8 cellular contexts compared by ENCODE assay signal in the genomic region with DNA sequence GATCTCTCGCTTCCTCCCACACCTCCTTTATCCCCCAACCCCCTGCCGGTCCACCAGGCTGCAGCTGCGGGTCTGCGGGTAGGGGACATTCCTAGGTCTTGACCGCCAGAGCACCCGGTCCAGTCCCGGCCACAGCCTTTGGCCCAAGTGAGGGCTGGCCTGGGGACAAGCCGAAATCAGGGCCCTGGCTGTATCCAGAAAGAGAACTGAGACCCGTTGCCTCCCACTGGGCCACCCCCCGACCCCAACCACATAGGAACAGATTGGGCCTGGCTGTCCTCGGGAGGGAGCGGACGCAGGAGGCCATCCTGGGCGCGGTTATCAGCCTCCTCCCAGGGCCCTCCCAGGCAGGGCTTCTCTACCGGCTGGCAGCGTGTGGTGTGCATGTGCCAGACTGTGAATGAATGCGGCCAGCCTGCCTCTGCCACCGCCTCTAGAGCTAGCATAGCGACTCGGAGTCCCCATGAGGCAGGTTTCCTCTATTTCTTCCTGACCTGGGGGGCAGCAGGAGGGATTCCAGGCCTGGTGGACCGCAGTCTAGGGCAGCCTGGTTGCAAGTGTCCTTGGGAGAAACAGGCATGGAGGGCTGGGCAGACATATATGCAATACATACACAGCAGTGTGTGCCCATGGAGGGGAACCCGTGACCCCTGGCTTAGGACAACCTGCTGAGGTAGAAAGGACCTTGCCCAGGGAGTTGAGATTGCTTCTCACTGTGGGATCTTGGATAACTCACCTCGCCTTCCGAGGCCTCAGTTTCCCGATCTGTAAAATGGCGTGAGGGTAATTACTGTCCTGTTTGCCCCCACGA. TPM values are rescaled to one million over a fixed set of nuclear protein-coding genes. Genes with fewer than 3 reads are reported as not detected.
DNase-seq lines count a peak whose midpoint lies in the region; ATAC-seq and TF ChIP-seq lines count a peak whose summit lies in the region.

No MANE protein-coding gene starts in this region.

- in situ Hi-C loops in IMR-90 (cut with MboI; ENCODE audit: low sequenced_read_pairs): no loop called here

- peak overlapping the region; percentile 21 for H2AFZ ChIP-seq in IMR-90 (replicated peaks; ENCODE audit: low read length, poor library complexity)

- no peak overlapping the region for H2BK5ac ChIP-seq in IMR-90 (ENCODE audit: low read depth, low read length, poor library complexity, severe bottlenecking)

- peak overlapping the region in 9 of 11 experiments; percentile 57 to 94 (median 75); a peak in 18 of 22 replicates for H3K27ac ChIP-seq in BLaER1 treated with 17β-estradiol and CSF1 and Interleukin-3, amounts not matched to agents 10 nM and 100 nM
- no peak overlapping the region for H3K27ac ChIP-seq in IMR-90 (ENCODE audit: insufficient read depth, low read length)
- peak overlapping the region; percentile 11 to 90 (median 68) for H3K27ac ChIP-seq in heart left ventricle

- H2BK20ac ChIP-seq in IMR-90 (ENCODE audit: low read depth, low read length): no peak overlapping the region

- no peaks in the 10 kb centered on the region for H3K36me3 ChIP-seq in BLaER1 treated with 17β-estradiol and CSF1 and Interleukin-3, amounts not matched to agents 10 nM and 100 nM
- H3K36me3 ChIP-seq in IMR-90 (ENCODE audit: control insufficient read depth, insufficient read depth, low read length) (no peaks in the 10 kb centered on the region), heart left ventricle (no peaks in the 10 kb centered on the region)

- no peak overlapping the region for H3K23ac ChIP-seq in IMR-90 (ENCODE audit: low read depth, low read length)

- intact Hi-C loops in IMR-90 (cut with micrococcal nuclease): no loop called here
- intact Hi-C loops in heart left ventricle (cut with DNase I): no loop called here
- intact Hi-C loops in sciatic nerve (cut with DNase I): no loop called here

- no peak for TF ChIP-seq RAD21 in IMR-90 (IDR thresholded peaks at IDR 0.05; ENCODE audit: low read length)

- no peaks in the 10 kb centered on the region for H3K79me1 ChIP-seq in IMR-90 (ENCODE audit: low read depth in 1 of 2, low read length in 2 of 2)

- dilution Hi-C loops in IMR-90 (cut with HindIII; ENCODE audit: low sequenced_read_pairs, unreplicated experiment): no loop called here

- WGBS in IMR-90 (ENCODE audit: extremely low coverage in 2 of 2, insufficient read length in 1 of 2), 2 experiments: 36% methylated on average over 8 of the region's 28 CpGs; no CpG with 5 or more reads in 1 of the 2 experiments
- WGBS in heart left ventricle, 4 donors: 12 to 20% (median 16%) methylated on average over 24 to 28 of the region's 28 CpGs

- H2AK9ac ChIP-seq in IMR-90 (replicated peaks; ENCODE audit: low read depth, low read length, poor library complexity): no peak overlapping the region

- CTCF ChIA-PET in IMR-90 (lab: Yijun Ruan, JAX): no interaction called here

- H4K20me1 ChIP-seq in BLaER1 treated with 17β-estradiol and CSF1 and Interleukin-3, amounts not matched to agents 10 nM and 100 nM: peaks cover 0 to 52% (median 6%) of the 10 kb centered on the region in 11 experiments; a peak in 8 of 22 replicates
- no peaks in the 10 kb centered on the region for H4K20me1 ChIP-seq in IMR-90 (ENCODE audit: insufficient read depth, low read length)

- H2AK5ac ChIP-seq in IMR-90 (ENCODE audit: low read depth, low read length): no peak overlapping the region; the same call in 1 of the 2 replicates

- H2BK120ac ChIP-seq in IMR-90 (ENCODE audit: low read depth, low read length): no peak overlapping the region

- peak overlapping the region; percentile 96 to 100 (median 99) for H3K4me2 ChIP-seq in BLaER1 treated with 17β-estradiol and CSF1 and Interleukin-3, amounts not matched to agents 10 nM and 100 nM
- H3K4me2 ChIP-seq in IMR-90 (ENCODE audit: low read depth, low read length): no peak overlapping the region; the same call in 1 of the 2 replicates

- peaks cover 0 to 5% (median 0%) of the 10 kb centered on the region in 11 experiments; a peak in 1 of 22 replicates for H3K9me3 ChIP-seq in BLaER1 treated with 17β-estradiol and CSF1 and Interleukin-3, amounts not matched to agents 10 nM and 100 nM (replicated peaks in 1 of 11)
- no peaks in the 10 kb centered on the region for H3K9me3 ChIP-seq in IMR-90 (ENCODE audit: control insufficient read depth, insufficient read depth, low read length)
- H3K9me3 ChIP-seq in heart left ventricle: peaks cover 0 to 5% (median 0%) of the 10 kb centered on the region in 12 donors

- TF ChIP-seq POLR2A in IMR-90 (IDR thresholded peaks at IDR 0.05; ENCODE audit: low read depth, low read length) (no peak), heart left ventricle (IDR thresholded peaks at IDR 0.05) (no peak)

- TF ChIP-seq CTCF in IMR-90 (conservative IDR thresholded peaks at IDR 0.05; ENCODE audit: low read depth, low read length) (no peak), heart left ventricle (IDR thresholded peaks at IDR 0.05) (no peak)

- H3K14ac ChIP-seq in IMR-90 (replicated peaks; ENCODE audit: low read depth, low read length): no peak overlapping the region

- H4K5ac ChIP-seq in IMR-90 (ENCODE audit: low read depth, low read length): no peak overlapping the region

- no peak overlapping the region for H2BK15ac ChIP-seq in IMR-90 (ENCODE audit: low read depth, low read length)

- no peak overlapping the region for H3K4ac ChIP-seq in IMR-90 (ENCODE audit: low read depth, low read length)

- H4K91ac ChIP-seq in IMR-90 (ENCODE audit: insufficient read depth, low read depth, low read length): no peak overlapping the region

- H3K9ac ChIP-seq in BLaER1 treated with 17β-estradiol and CSF1 and Interleukin-3, amounts not matched to agents 10 nM and 100 nM: peak overlapping the region in 10 of 11 experiments; percentile 62 to 86 (median 80); a peak in 21 of 22 replicates
- H3K9ac ChIP-seq in IMR-90 (ENCODE audit: low read depth, low read length): no peak overlapping the region

- no TSS peak for BruUV-seq in IMR-90 (replicated peaks; lab: Mats Ljungman, UMichigan)

- no peak overlapping the region for H4K8ac ChIP-seq in IMR-90 (ENCODE audit: low read depth in 2 of 2, low read length in 2 of 2)

- peaks cover 0 to 71% (median 0%) of the 10 kb centered on the region in 11 experiments; a peak in 6 of 22 replicates for H3K27me3 ChIP-seq in BLaER1 treated with 17β-estradiol and CSF1 and Interleukin-3, amounts not matched to agents 10 nM and 100 nM
- H3K27me3 ChIP-seq in IMR-90 (ENCODE audit: control insufficient read depth, insufficient read depth, low read length) (peaks cover 47% of the 10 kb centered on the region), heart left ventricle (peaks cover 5 to 47% (median 20%) of the 10 kb centered on the region in 9 donors)

- ATAC-seq in IMR-90 (ENCODE audit: low read depth) (no peak; the same call in 1 of the 2 replicates), heart left ventricle (peak in 3 of 4 donors; percentile 31 to 52 (median 43)), sciatic nerve (peak; percentile 19), HG02973 (IDR thresholded peaks at IDR 0.05; ENCODE audit: unreplicated experiment) (no peak)

- H3K18ac ChIP-seq in IMR-90 (ENCODE audit: low read depth, low read length): no peak overlapping the region

- no peaks in the 10 kb centered on the region for H3K9me1 ChIP-seq in IMR-90 (ENCODE audit: insufficient read depth, low read length)

- POLR2A ChIA-PET in IMR-90 (lab: Charles Lee; ENCODE audit: unreplicated experiment): no interaction called here

- H3K4me1 ChIP-seq in BLaER1 treated with 17β-estradiol and CSF1 and Interleukin-3, amounts not matched to agents 10 nM and 100 nM: peaks cover 54 to 74% (median 67%) of the 10 kb centered on the region in 10 experiments
- no peaks in the 10 kb centered on the region; the same call in 1 of the 2 replicates for H3K4me1 ChIP-seq in IMR-90 (ENCODE audit: control insufficient read depth, insufficient read depth, low read length)
- peaks cover 0 to 51% (median 22%) of the 10 kb centered on the region in 12 donors for H3K4me1 ChIP-seq in heart left ventricle

- DNase-seq in IMR-90 (no peak), heart left ventricle (peak in 1 of 5 donors; percentile 63), sciatic nerve (ENCODE audit: low spot score) (no peak), SHP77 (lab: John Stamatoyannopoulos, UW) (no peak), AG08396 (ENCODE audit: low spot score) (no peak)
- peak; percentile 64 for DNase-seq in activated T-cell treated with anti-CD3 and anti-CD28 coated beads, Interleukin-2, amount 50 U/mL, for 48 hours

- H3K4me3 ChIP-seq in BLaER1 treated with 17β-estradiol and CSF1 and Interleukin-3, amounts not matched to agents 10 nM and 100 nM: peak overlapping the region; percentile 54 to 80 (median 72)
- H3K4me3 ChIP-seq in IMR-90 (ENCODE audit: insufficient read depth, low read depth, low read length) (no peak overlapping the region), heart left ventricle (peak overlapping the region; percentile 44 to 69 (median 61))

- no peak overlapping the region for H3K56ac ChIP-seq in IMR-90 (ENCODE audit: extremely low read depth, insufficient read depth, low read length)

TF ChIP-seq in IMR-90, 13 proteins besides CTCF, POLR2A, EP300 and RAD21 (continues in another document):
- TF ChIP-seq CEBPB (IDR thresholded peaks at IDR 0.05; ENCODE audit: low read depth, low read length) (no peak), CHD1 (IDR thresholded peaks at IDR 0.05; ENCODE audit: low read depth, low read length) (no peak), NFE2L2 (IDR thresholded peaks at IDR 0.05; ENCODE audit: low read depth, low read length) (no peak)

RNA-seq across cellular contexts. Expression of gene N4BP3, which starts 1.2 kb away (rescaled TPM):
- under 0.01 and 0.18 TPM in 2 replicates for total RNA-seq in IMR-90 (2012; rRNA removed)
- 0.14 and 0.16 TPM in 2 replicates for polyA plus RNA-seq in IMR-90 (2012; rRNA removed)
- 0.10 and 0.16 TPM in 2 replicates for polyA plus RNA-seq in IMR-90 (2012; cell fraction: cytosol; rRNA removed)
- polyA plus RNA-seq in IMR-90 (2012; cell fraction: nucleus; rRNA removed; ENCODE audit: low replicate concordance): 0.19 and 0.30 TPM in 2 replicates
- 1 to 10 TPM; 1.9 to 6.6 (median 2.1) TPM for total RNA-seq in heart left ventricle
- polyA plus RNA-seq in heart left ventricle: 1 to 10 TPM; 2.9 to 4.6 TPM
- 2.6 TPM for total RNA-seq in sciatic nerve

RNA-seq across cellular contexts. Expression of gene RMND5B, which starts 16.3 kb away (rescaled TPM):
- total RNA-seq in IMR-90 (2012; rRNA removed) (11.7 and 14.0 TPM in 2 replicates), heart left ventricle (10 to 100 TPM; 26.4 to 42.2 (median 32.7) TPM), sciatic nerve (33.4 TPM)
- polyA plus RNA-seq in IMR-90 (2012; rRNA removed) (19.5 and 21.6 TPM in 2 replicates), heart left ventricle (10 to 100 TPM; 29.9 to 40.4 TPM)
- 17.7 and 18.8 TPM in 2 replicates for polyA plus RNA-seq in IMR-90 (2012; cell fraction: cytosol; rRNA removed)
- polyA plus RNA-seq in IMR-90 (2012; cell fraction: nucleus; rRNA removed; ENCODE audit: low replicate concordance): 31.0 and 42.5 TPM in 2 replicates

RNA-seq across cellular contexts. Expression of gene NHP2, which starts 39.2 kb away (rescaled TPM):
- total RNA-seq in IMR-90 (2012; rRNA removed) (278 and 302 TPM in 2 replicates), heart left ventricle (100 to 1,000 TPM in 3 of 9 donors, 10 to 100 TPM in 6; 60.9 to 196 (median 75.2) TPM), sciatic nerve (65.0 TPM)
- polyA plus RNA-seq in IMR-90 (2012; rRNA removed) (180 and 207 TPM in 2 replicates), heart left ventricle (100 to 1,000 TPM in 1 of 2 donors, 10 to 100 TPM in 1; 92.0 to 320 TPM)
- 281 and 300 TPM in 2 replicates for polyA plus RNA-seq in IMR-90 (2012; cell fraction: cytosol; rRNA removed)
- polyA plus RNA-seq in IMR-90 (2012; cell fraction: nucleus; rRNA removed; ENCODE audit: low replicate concordance): 73.8 and 99.0 TPM in 2 replicates

Comparison
In these comparisons a context has a peak if more than half of its experiments do, and no peak if none do; other contexts are left out.
1. ATAC-seq: peak in heart left ventricle (3 of 4) and sciatic nerve (single experiment); none in IMR-90 (single experiment) and HG02973 (single experiment).
2. DNase-seq: peak in activated T-cell treated with anti-CD3 and anti-CD28 coated beads, Interleukin-2, amount 50 U/mL, for 48 hours (2 of 2); none in IMR-90 (single experiment), sciatic nerve (single experiment), SHP77 (0 of 2) and AG08396 (single experiment).